Comparison of ENCODE assay signal across 15 cellular contexts in genomic region chr20:51934301-51935002, GRCh38.
DNase-seq lines count a peak whose midpoint lies in the region; ATAC-seq and TF ChIP-seq lines count a peak whose summit lies in the region.
"Had no signal": no experiment of that assay in that cellular context is flagged by ENCODE, and none has a peak within 500 bp of the region (broad histone marks: within the 10 kb centered on the region; RNA-seq: fewer than 3 reads in every experiment).

No MANE protein-coding gene starts in this region.

- peaks cover 4% of the 10 kb centered on the region for H3K36me3 Mint-ChIP-seq in nephron progenitor cell (ENCODE audit: low read depth)

- H3K27me3 ChIP-seq in brain microvascular endothelial cell (replicated peaks) = no peaks in the 10 kb centered on the region

- no peak for TF ChIP-seq CTCF in brain microvascular endothelial cell (IDR thresholded peaks at IDR 0.05; ENCODE audit: low read depth, low read length, missing control alignments)
- TF ChIP-seq CTCF in nephron progenitor cell (IDR thresholded peaks at IDR 0.05) = no peak

- DNase-seq in EH (ENCODE audit: low read depth) = peak; percentile 21
- DNase-seq in NCI-H146 treated with DMSO at 0.1 percent for 48 hours (lab: John Stamatoyannopoulos, UW; ENCODE audit: unreplicated experiment) = peak; percentile 33
- no peak for DNase-seq in brain microvascular endothelial cell
- DNase-seq in nephron progenitor cell = no peak
- no peak for DNase-seq in cerebellar nuclear complex (lab: John Stamatoyannopoulos, UW)
- no peak for DNase-seq in kidney tubule cell (ENCODE audit: low spot score)
- no peak for DNase-seq in SIG-M5 (lab: John Stamatoyannopoulos, UW)
- DNase-seq: activated CD4-positive, alpha-beta T cell treated with anti-CD3 and anti-CD28 coated beads, Interleukin-2, amount 10 ng/mL, durations not matched to agents 24 days and 14 days; activated naive CD4-positive, alpha-beta T cell treated with anti-CD3 and anti-CD28 coated beads for 36 hours; esophagus squamous epithelium; NCI-H1105; stomach; T1000 had no signal

- peak overlapping the region; percentile 1 for H3K4me3 ChIP-seq in brain microvascular endothelial cell (ENCODE audit: low read depth, low read length)
- H3K4me3 ChIP-seq: esophagus squamous epithelium, stomach had no signal

- H3K9me3 Mint-ChIP-seq in nephron progenitor cell = peaks cover 4% of the 10 kb centered on the region
- H3K9me3 Mint-ChIP-seq: activated CD4-positive, alpha-beta T cell treated with anti-CD3 and anti-CD28 coated beads, Interleukin-2, amount 10 ng/mL, durations not matched to agents 24 days and 14 days; activated naive CD4-positive, alpha-beta T cell treated with anti-CD3 and anti-CD28 coated beads for 36 hours had no signal

- H3K4me1 Mint-ChIP-seq in nephron progenitor cell = peaks cover 51% of the 10 kb centered on the region
- H3K4me1 Mint-ChIP-seq: activated CD4-positive, alpha-beta T cell treated with anti-CD3 and anti-CD28 coated beads, Interleukin-2, amount 10 ng/mL, durations not matched to agents 24 days and 14 days had no signal

- peak overlapping the region; percentile 74 for H3K4me3 Mint-ChIP-seq in nephron progenitor cell
- H3K4me3 Mint-ChIP-seq: activated CD4-positive, alpha-beta T cell treated with anti-CD3 and anti-CD28 coated beads, Interleukin-2, amount 10 ng/mL, durations not matched to agents 24 days and 14 days; activated naive CD4-positive, alpha-beta T cell treated with anti-CD3 and anti-CD28 coated beads for 36 hours had no signal

- H3K27ac Mint-ChIP-seq in nephron progenitor cell = peak overlapping the region; percentile 94
- H3K27ac Mint-ChIP-seq: activated CD4-positive, alpha-beta T cell treated with anti-CD3 and anti-CD28 coated beads, Interleukin-2, amount 10 ng/mL, durations not matched to agents 24 days and 14 days; activated naive CD4-positive, alpha-beta T cell treated with anti-CD3 and anti-CD28 coated beads for 36 hours; progenitor cell of endocrine pancreas had no signal

- H3K27me3 Mint-ChIP-seq in nephron progenitor cell (ENCODE audit: low read depth, poor library complexity) = no peaks in the 10 kb centered on the region
- H3K27me3 Mint-ChIP-seq: activated CD4-positive, alpha-beta T cell treated with anti-CD3 and anti-CD28 coated beads, Interleukin-2, amount 10 ng/mL, durations not matched to agents 24 days and 14 days; progenitor cell of endocrine pancreas had no signal

- H3K27ac ChIP-seq in brain microvascular endothelial cell = no peak overlapping the region
- H3K27ac ChIP-seq: esophagus squamous epithelium, stomach had no signal

- H3K36me3 ChIP-seq in brain microvascular endothelial cell (replicated peaks) = no peaks in the 10 kb centered on the region
- H3K36me3 ChIP-seq: esophagus squamous epithelium, stomach had no signal

- in situ Hi-C loops in brain microvascular endothelial cell (cut with HindIII; ENCODE audit: low pct_ligation_motif_present, low sequenced_read_pairs) = no loop called here

- ATAC-seq in HG03135 (IDR thresholded peaks at IDR 0.05; ENCODE audit: unreplicated experiment) = no peak

Comparison
In these comparisons a context has a peak if more than half of its experiments do, and no peak if none do; other contexts are left out.
1. DNase-seq: peak in EH (single experiment) and NCI-H146 treated with DMSO at 0.1 percent for 48 hours (single experiment); none in brain microvascular endothelial cell (single experiment), nephron progenitor cell (single experiment), cerebellar nuclear complex (0 of 2), kidney tubule cell (single experiment) and SIG-M5 (single experiment).